Comparison of ENCODE assay signal across 1 cellular context in genomic region chr1:1425753-1426495, GRCh38.
TF ChIP-seq lines count a peak whose summit lies in the region.

No MANE protein-coding gene starts in this region.

TF ChIP-seq in HepG2, 621 proteins besides CTCF, POLR2A, EP300 and RAD21 (continues in another document):
- TF ChIP-seq MYC (CRISPR knock-in tag; IDR thresholded peaks at IDR 0.05; ENCODE audit: borderline replicate concordance) (peak; percentile 55), FUBP1 (CRISPR knock-in tag; IDR thresholded peaks at IDR 0.05; ENCODE audit: borderline replicate concordance) (no peak), HDAC1 (CRISPR knock-in tag; IDR thresholded peaks at IDR 0.05) (peak; percentile 74), ZNF180 (CRISPR knock-in tag; IDR thresholded peaks at IDR 0.05; ENCODE audit: borderline replicate concordance, low read depth) (no peak), ZNF609 (CRISPR knock-in tag; IDR thresholded peaks at IDR 0.05; ENCODE audit: borderline replicate concordance) (0 out of 2 replicates have a peak, but pooled peaks have one; percentile 21), CBFB (CRISPR knock-in tag; IDR thresholded peaks at IDR 0.05) (no peak), MXD4 (CRISPR knock-in tag; IDR thresholded peaks at IDR 0.05) (0 out of 2 replicates have a peak, but pooled peaks have one; percentile 30), MTF1 (CRISPR knock-in tag; IDR thresholded peaks at IDR 0.05) (no peak), PHF5A (CRISPR knock-in tag; IDR thresholded peaks at IDR 0.05; ENCODE audit: low read depth, unreplicated experiment) (peak; percentile 56), ZNF703 (CRISPR knock-in tag; IDR thresholded peaks at IDR 0.05; ENCODE audit: borderline replicate concordance) (no peak), ATF7-NPFF (CRISPR knock-in tag; IDR thresholded peaks at IDR 0.05; ENCODE audit: low read depth) (peak; percentile 74), TBL1XR1 (IDR thresholded peaks at IDR 0.05; ENCODE audit: borderline replicate concordance, low read length, partially characterized antibody) (no peak), ZBTB3 (CRISPR knock-in tag; IDR thresholded peaks at IDR 0.05; ENCODE audit: borderline replicate concordance, low read depth) (no peak), ZSCAN20 (CRISPR knock-in tag; IDR thresholded peaks at IDR 0.05; ENCODE audit: borderline replicate concordance) (no peak), GMEB1 (CRISPR knock-in tag; IDR thresholded peaks at IDR 0.05; ENCODE audit: borderline replicate concordance) (peak; percentile 32; the same call in 1 of the 2 replicates), SPEN (CRISPR knock-in tag; IDR thresholded peaks at IDR 0.05; ENCODE audit: low read depth) (peak; percentile 33), UBTF (CRISPR knock-in tag; IDR thresholded peaks at IDR 0.05) (peak; percentile 75), GABPA (IDR thresholded peaks at IDR 0.05; ENCODE audit: low read depth, low read length) (no peak), GABPA (CRISPR knock-in tag; IDR thresholded peaks at IDR 0.05; ENCODE audit: low read depth) (no peak; the same call in 1 of the 2 replicates), TFE3 (CRISPR knock-in tag; IDR thresholded peaks at IDR 0.05) (0 out of 2 replicates have a peak, but pooled peaks have one; percentile 12), FOXC1 (CRISPR knock-in tag; IDR thresholded peaks at IDR 0.05; ENCODE audit: borderline replicate concordance) (peak; percentile 70; the same call in 1 of the 2 replicates), ZNF777 (CRISPR knock-in tag; IDR thresholded peaks at IDR 0.05) (no peak), ZBTB39 (CRISPR knock-in tag; IDR thresholded peaks at IDR 0.05) (peak; percentile 40; the same call in 1 of the 2 replicates), ZNF788 (CRISPR knock-in tag; IDR thresholded peaks at IDR 0.05; ENCODE audit: borderline replicate concordance) (peak; percentile 52; the same call in 1 of the 2 replicates), TAF1 (CRISPR knock-in tag; IDR thresholded peaks at IDR 0.05) (peak; percentile 69), KMT2B (CRISPR knock-in tag; IDR thresholded peaks at IDR 0.05) (no peak), PPARG (CRISPR knock-in tag; conservative IDR thresholded peaks at IDR 0.05) (no peak), SOX6 (IDR thresholded peaks at IDR 0.05) (no peak), SOX6 (CRISPR knock-in tag; IDR thresholded peaks at IDR 0.05) (peak; percentile 10; the same call in 1 of the 2 replicates), SNAPC2 (CRISPR knock-in tag; IDR thresholded peaks at IDR 0.05) (peak; percentile 54; the same call in 1 of the 2 replicates), HNF1A (IDR thresholded peaks at IDR 0.05; ENCODE audit: low read depth) (no peak), HNF1A (CRISPR knock-in tag; IDR thresholded peaks at IDR 0.05; ENCODE audit: borderline replicate concordance) (peak; percentile 43; the same call in 1 of the 2 replicates), RXRA (CRISPR knock-in tag; IDR thresholded peaks at IDR 0.05) (peak; percentile 65), PHF21A (CRISPR knock-in tag; IDR thresholded peaks at IDR 0.05) (peak; percentile 55; the same call in 1 of the 2 replicates), MTERF4 (CRISPR knock-in tag; IDR thresholded peaks at IDR 0.05) (peak; percentile 42; the same call in 1 of the 2 replicates), ZNF264 (CRISPR knock-in tag; IDR thresholded peaks at IDR 0.05) (no peak), POLR2G (IDR thresholded peaks at IDR 0.05; ENCODE audit: low read depth, low read length) (peak; percentile 48)
